In the genomic region with DNA sequence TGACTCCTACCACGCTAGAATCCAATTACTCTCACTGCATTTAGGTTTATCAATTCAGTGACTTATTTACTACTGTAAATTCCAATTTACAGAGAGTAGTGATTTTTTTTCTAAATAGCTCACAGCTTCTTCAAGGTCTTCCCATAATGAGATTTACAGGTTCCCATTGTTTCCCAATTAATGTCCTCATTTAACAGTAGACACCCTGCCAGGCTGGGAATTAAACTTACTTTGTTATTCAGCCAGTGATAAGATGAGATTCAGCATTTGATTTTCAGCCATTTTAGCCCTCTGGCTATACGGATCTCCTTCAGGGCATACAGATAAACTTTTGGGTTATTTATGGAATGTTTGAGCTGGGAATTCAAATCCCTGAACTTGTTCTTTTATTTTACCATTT, we compare ENCODE assay signal across 22 cellular contexts.
DNase-seq lines count a peak whose midpoint lies in the region; ATAC-seq and TF ChIP-seq lines count a peak whose summit lies in the region.
"Had no signal": no experiment of that assay in that cellular context is flagged by ENCODE, and none has a peak within 500 bp of the region (broad histone marks: within the 10 kb centered on the region; RNA-seq: fewer than 3 reads in every experiment).

No MANE protein-coding gene starts in this region.

- H4K8ac ChIP-seq in H9 (replicated peaks; ENCODE audit: insufficient read length, low read depth, low read length) = no peak overlapping the region

- H3K9me3 ChIP-seq in H9 (ENCODE audit: control insufficient read depth, low read depth, low read length) = no peaks in the 10 kb centered on the region
- H3K9me3 ChIP-seq: A549; BE2C; BLaER1 treated with 17β-estradiol and CSF1 and Interleukin-3, amounts not matched to agents 10 nM and 100 nM had no signal

- TF ChIP-seq CTCF in H9 (conservative IDR thresholded peaks at IDR 0.05) = no peak
- TF ChIP-seq CTCF in WTC11 (IDR thresholded peaks at IDR 0.05) = no peak

- no peak overlapping the region for H3K27ac ChIP-seq in H9 (ENCODE audit: insufficient read length, low read depth, low read length)
- H3K27ac ChIP-seq: A549; BLaER1 treated with 17β-estradiol and CSF1 and Interleukin-3, amounts not matched to agents 10 nM and 100 nM had no signal

- ATAC-seq in WTC11 = peak; percentile 38; the same call in 1 of the 2 replicates
- ATAC-seq in stimulated activated naive CD8-positive, alpha-beta T cell treated with anti-CD3 and anti-CD28 coated beads, Interleukin-15, Interleukin-2, amounts not matched to agents 100 U/mL and 50 U/mL, for 24 hours = no peak
- ATAC-seq: A549, HCT116 had no signal

- H4K5ac ChIP-seq in H9 (ENCODE audit: insufficient read length, low read depth, low read length) = no peak overlapping the region

- H2BK12ac ChIP-seq in H9 (ENCODE audit: insufficient read length, low read depth, low read length) = no peak overlapping the region

- H3K27ac Mint-ChIP-seq in H9 = peak overlapping the region in 2 of 3 experiments; percentile 8 to 74; a peak in 2 of 7 replicates
- peak overlapping the region; percentile 12; the same call in 1 of the 2 replicates for H3K27ac Mint-ChIP-seq in WTC11
- H3K27ac Mint-ChIP-seq: CD14-positive monocyte; CD4-positive, alpha-beta T cell; CD8-positive, alpha-beta memory T cell had no signal

- H3K14ac ChIP-seq in H9 (ENCODE audit: insufficient read depth, low read length) = no peak overlapping the region

- H2BK5ac ChIP-seq in H9 (ENCODE audit: insufficient read length, low read length) = no peak overlapping the region

- no peaks in the 10 kb centered on the region; the same call in 1 of the 2 replicates for H3K4me1 ChIP-seq in H9 (ENCODE audit: insufficient read depth, low read length)
- H3K4me1 ChIP-seq: A549, BE2C had no signal

- no peak overlapping the region for H2BK120ac ChIP-seq in H9 (ENCODE audit: low read depth, low read length, poor library complexity, severe bottlenecking)

- H4K20me1 ChIP-seq in H9 (ENCODE audit: control insufficient read depth, insufficient read depth, insufficient read length) = no peaks in the 10 kb centered on the region
- H4K20me1 ChIP-seq: BLaER1 treated with 17β-estradiol and CSF1 and Interleukin-3, amounts not matched to agents 10 nM and 100 nM had no signal

- intact Hi-C loops in cardiac septum (cut with DNase I) = no loop called here

- H3K9ac ChIP-seq in H9 (ENCODE audit: extremely low read depth, insufficient read length, low read length) = no peak overlapping the region
- H3K9ac ChIP-seq: BLaER1 treated with 17β-estradiol and CSF1 and Interleukin-3, amounts not matched to agents 10 nM and 100 nM had no signal

- H3K4me3 Mint-ChIP-seq in H9 (no peak overlapping the region), WTC11 (no peak overlapping the region)
- H3K4me3 Mint-ChIP-seq: CD14-positive monocyte; CD4-positive, alpha-beta T cell; CD8-positive, alpha-beta memory T cell had no signal

- no peak overlapping the region for H2BK15ac ChIP-seq in H9 (ENCODE audit: low read depth, low read length)

- H3K79me1 ChIP-seq in H9 (ENCODE audit: insufficient read depth, low read depth, low read length, poor library complexity, severe bottlenecking) = no peaks in the 10 kb centered on the region

- no peak overlapping the region for H2AFZ ChIP-seq in H9 (ENCODE audit: low read length)

- H3K27me3 ChIP-seq in H9 (ENCODE audit: insufficient read depth, low read length) = no peaks in the 10 kb centered on the region
- H3K27me3 ChIP-seq: BE2C; BLaER1 treated with 17β-estradiol and CSF1 and Interleukin-3, amounts not matched to agents 10 nM and 100 nM had no signal

- no peak overlapping the region for H3K23ac ChIP-seq in H9 (ENCODE audit: insufficient read length, low read depth, low read length)

- H3K4ac ChIP-seq in H9 (ENCODE audit: low read depth, low read length) = no peak overlapping the region

- no CpG with 5 or more reads among the region's 2 CpGs for WGBS in H9 (ENCODE audit: extremely low coverage, insufficient read length, low lambda C conversion rate)

- POLR2A ChIA-PET in WTC11 (lab: Charles Lee) = no interaction called here

- H3K4me2 ChIP-seq in H9 (ENCODE audit: insufficient read depth, insufficient read length, low read length) = no peak overlapping the region
- H3K4me2 ChIP-seq: A549; BLaER1 treated with 17β-estradiol and CSF1 and Interleukin-3, amounts not matched to agents 10 nM and 100 nM had no signal

- no peak for DNase-seq in H9
- DNase-seq in WTC11 (ENCODE audit: low spot score) = no peak
- peak; percentile 5 for DNase-seq in iPS-NIHi7 (ENCODE audit: extremely low spot score)
- DNase-seq in SK-N-DZ (ENCODE audit: low spot score) = no peak
- no peak for DNase-seq in stimulated activated naive CD8-positive, alpha-beta T cell treated with anti-CD3 and anti-CD28 coated beads, Interleukin-15, Interleukin-2, amounts not matched to agents 100 U/mL and 50 U/mL, for 24 hours
- DNase-seq in KG1 (lab: John Stamatoyannopoulos, UW) = no peak
- DNase-seq in cardiac septum (ENCODE audit: low spot score) = no peak
- DNase-seq: 8988T; ACHN; AML-193; BE2C; CD4-positive, alpha-beta T cell; CD8-positive, alpha-beta memory T cell; DMS53; DMS79 treated with DMSO at 0.1 percent for 48 hours; GF-D8; GOT3; H7 had no signal

- H3K23me2 ChIP-seq in H9 (ENCODE audit: insufficient read length, low read depth, low read length, poor library complexity, severe bottlenecking) = no peaks in the 10 kb centered on the region

- H2BK20ac ChIP-seq in H9 (ENCODE audit: low read depth, low read length, poor library complexity, severe bottlenecking) = no peak overlapping the region

- H3T11ph ChIP-seq in H9 (ENCODE audit: low read length) = no peak overlapping the region

- H3K56ac ChIP-seq in H9 (ENCODE audit: insufficient read length, low read depth, low read length) = no peak overlapping the region

- no peaks in the 10 kb centered on the region for H3K27me3 Mint-ChIP-seq in H9 (ENCODE audit: low read depth)
- no peaks in the 10 kb centered on the region for H3K27me3 Mint-ChIP-seq in WTC11 (ENCODE audit: low read depth)
- H3K27me3 Mint-ChIP-seq: CD4-positive, alpha-beta T cell; CD8-positive, alpha-beta memory T cell had no signal

- CTCF ChIA-PET in WTC11 (lab: Charles Lee) = no interaction called here

- no peak overlapping the region for H2AK5ac ChIP-seq in H9 (ENCODE audit: insufficient read length, low read length)

- no peak overlapping the region for H3K18ac ChIP-seq in H9 (ENCODE audit: insufficient read length, low read depth, low read length)

- peaks cover 9 to 25% of the 10 kb centered on the region in 2 experiments for H3K4me1 Mint-ChIP-seq in H9
- H3K4me1 Mint-ChIP-seq in WTC11 = peaks cover 24% of the 10 kb centered on the region
- H3K4me1 Mint-ChIP-seq: CD14-positive monocyte; CD8-positive, alpha-beta memory T cell had no signal

- peaks cover 2 to 11% (median 4%) of the 10 kb centered on the region in 3 experiments; a peak in 6 of 7 replicates for H3K36me3 Mint-ChIP-seq in H9 (ENCODE audit: insufficient read depth in 1 of 3, low read depth in 3 of 3)
- H3K36me3 Mint-ChIP-seq in WTC11 = peaks cover 22% of the 10 kb centered on the region
- H3K36me3 Mint-ChIP-seq: CD14-positive monocyte; CD8-positive, alpha-beta memory T cell had no signal

- H3K9me3 Mint-ChIP-seq in H9 (peaks cover 3 to 6% of the 10 kb centered on the region in 2 experiments; a peak in 2 of 5 replicates), WTC11 (peaks cover 48% of the 10 kb centered on the region)

- H3K79me2 ChIP-seq in H9 (ENCODE audit: insufficient read depth, low read length) = no peaks in the 10 kb centered on the region

- no peak overlapping the region for H4K91ac ChIP-seq in H9 (ENCODE audit: insufficient read length, low read depth, low read length)

TF ChIP-seq in WTC11, 78 proteins besides CTCF, POLR2A, EP300 and RAD21:
- TF ChIP-seq, protein P1, sequence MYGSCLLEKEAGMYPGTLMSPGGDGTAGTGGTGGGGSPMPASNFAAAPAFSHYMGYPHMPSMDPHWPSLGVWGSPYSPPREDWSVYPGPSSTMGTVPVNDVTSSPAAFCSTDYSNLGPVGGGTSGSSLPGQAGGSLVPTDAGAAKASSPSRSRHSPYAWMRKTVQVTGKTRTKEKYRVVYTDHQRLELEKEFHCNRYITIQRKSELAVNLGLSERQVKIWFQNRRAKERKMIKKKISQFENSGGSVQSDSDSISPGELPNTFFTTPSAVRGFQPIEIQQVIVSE (CRISPR knock-in tag; IDR thresholded peaks at IDR 0.05; ENCODE audit: borderline replicate concordance) = no peak
- TF ChIP-seq, protein P2, sequence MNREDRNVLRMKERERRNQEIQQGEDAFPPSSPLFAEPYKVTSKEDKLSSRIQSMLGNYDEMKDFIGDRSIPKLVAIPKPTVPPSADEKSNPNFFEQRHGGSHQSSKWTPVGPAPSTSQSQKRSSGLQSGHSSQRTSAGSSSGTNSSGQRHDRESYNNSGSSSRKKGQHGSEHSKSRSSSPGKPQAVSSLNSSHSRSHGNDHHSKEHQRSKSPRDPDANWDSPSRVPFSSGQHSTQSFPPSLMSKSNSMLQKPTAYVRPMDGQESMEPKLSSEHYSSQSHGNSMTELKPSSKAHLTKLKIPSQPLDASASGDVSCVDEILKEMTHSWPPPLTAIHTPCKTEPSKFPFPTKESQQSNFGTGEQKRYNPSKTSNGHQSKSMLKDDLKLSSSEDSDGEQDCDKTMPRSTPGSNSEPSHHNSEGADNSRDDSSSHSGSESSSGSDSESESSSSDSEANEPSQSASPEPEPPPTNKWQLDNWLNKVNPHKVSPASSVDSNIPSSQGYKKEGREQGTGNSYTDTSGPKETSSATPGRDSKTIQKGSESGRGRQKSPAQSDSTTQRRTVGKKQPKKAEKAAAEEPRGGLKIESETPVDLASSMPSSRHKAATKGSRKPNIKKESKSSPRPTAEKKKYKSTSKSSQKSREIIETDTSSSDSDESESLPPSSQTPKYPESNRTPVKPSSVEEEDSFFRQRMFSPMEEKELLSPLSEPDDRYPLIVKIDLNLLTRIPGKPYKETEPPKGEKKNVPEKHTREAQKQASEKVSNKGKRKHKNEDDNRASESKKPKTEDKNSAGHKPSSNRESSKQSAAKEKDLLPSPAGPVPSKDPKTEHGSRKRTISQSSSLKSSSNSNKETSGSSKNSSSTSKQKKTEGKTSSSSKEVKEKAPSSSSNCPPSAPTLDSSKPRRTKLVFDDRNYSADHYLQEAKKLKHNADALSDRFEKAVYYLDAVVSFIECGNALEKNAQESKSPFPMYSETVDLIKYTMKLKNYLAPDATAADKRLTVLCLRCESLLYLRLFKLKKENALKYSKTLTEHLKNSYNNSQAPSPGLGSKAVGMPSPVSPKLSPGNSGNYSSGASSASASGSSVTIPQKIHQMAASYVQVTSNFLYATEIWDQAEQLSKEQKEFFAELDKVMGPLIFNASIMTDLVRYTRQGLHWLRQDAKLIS (CRISPR knock-in tag; IDR thresholded peaks at IDR 0.05; ENCODE audit: borderline replicate concordance) = no peak
- no peak for TF ChIP-seq SP1 (CRISPR knock-in tag; conservative IDR thresholded peaks at IDR 0.05)
